ENCODE assay signal across 1 cellular context in genomic region chr1:38433097-38433722, GRCh38.
TF ChIP-seq lines count a peak whose summit lies in the region.

No MANE protein-coding gene starts in this region.

TF ChIP-seq in GM23338, 12 proteins besides CTCF, POLR2A, EP300 and RAD21 (continued from another document):
- TF ChIP-seq ZNF462 (CRISPR knock-in tag; IDR thresholded peaks at IDR 0.05) (no peak), REST (IDR thresholded peaks at IDR 0.05; ENCODE audit: unreplicated experiment) (no peak), ZNF331 (CRISPR knock-in tag; IDR thresholded peaks at IDR 0.05; ENCODE audit: low read depth) (no peak), ETS1 (IDR thresholded peaks at IDR 0.05) (no peak), CREB1 (CRISPR knock-in tag; IDR thresholded peaks at IDR 0.05; ENCODE audit: low read depth) (no peak), NANOG (IDR thresholded peaks at IDR 0.05; ENCODE audit: borderline replicate concordance) (no peak), POLR2AphosphoS5 (IDR thresholded peaks at IDR 0.05; ENCODE audit: low read depth) (no peak), EZH2 (IDR thresholded peaks at IDR 0.05; ENCODE audit: low read depth, unreplicated experiment) (no peak)
TF ChIP-seq in GM23338: peak in this region for 0.
